22 cellular contexts compared by ENCODE assay signal in genomic region chr13:41145136-41145908, GRCh38. TPM values are rescaled to one million over a fixed set of nuclear protein-coding genes. Genes with fewer than 3 reads are reported as not detected.
A peak's percentile ranks its signal among the peaks of the same experiment; 100 is the strongest.
DNase-seq lines count a peak whose midpoint lies in the region; ATAC-seq, FAIRE-seq and TF ChIP-seq lines count a peak whose summit lies in the region.
"Had no signal": no experiment of that assay in that cellular context is flagged by ENCODE, and none has a peak within 500 bp of the region (broad histone marks: within the 10 kb centered on the region; RNA-seq: fewer than 3 reads in every experiment).

No MANE protein-coding gene starts in this region.

- TF ChIP-seq CTCF in AG09309 (IDR thresholded peaks at IDR 0.05; ENCODE audit: control insufficient read depth, insufficient read depth, low read depth, low read length, missing control alignments), result no peak
- no peak for TF ChIP-seq CTCF in bronchial epithelial cell (IDR thresholded peaks at IDR 0.05; ENCODE audit: insufficient read depth, low read length, severe bottlenecking)
- no peak for TF ChIP-seq CTCF in colonic mucosa (IDR thresholded peaks at IDR 0.05)
- no peak for TF ChIP-seq CTCF in left ventricle myocardium inferior (IDR thresholded peaks at IDR 0.05; ENCODE audit: borderline replicate concordance)

- peaks cover 9% of the 10 kb centered on the region for H3K9me3 ChIP-seq in colonic mucosa
- peaks cover 32% of the 10 kb centered on the region for H3K9me3 ChIP-seq in left ventricle myocardium inferior (replicated peaks)
- H3K9me3 ChIP-seq: gastrocnemius medialis had no signal

- H3K4me1 ChIP-seq in colonic mucosa (no peaks in the 10 kb centered on the region), left ventricle myocardium inferior (no peaks in the 10 kb centered on the region)
- H3K4me1 ChIP-seq: gastrocnemius medialis, parathyroid adenoma had no signal

- no peak overlapping the region for H3K4me3 ChIP-seq in AG09309 (ENCODE audit: control insufficient read depth, low read depth, low read length)
- H3K4me3 ChIP-seq in bronchial epithelial cell (ENCODE audit: low read depth, low read length), result no peak overlapping the region
- H3K4me3 ChIP-seq in colonic mucosa, result no peak overlapping the region
- H3K4me3 ChIP-seq in left ventricle myocardium inferior, result no peak overlapping the region
- H3K4me3 ChIP-seq: gastrocnemius medialis, GM12878, GM23338 had no signal

- intact Hi-C loops in colonic mucosa (cut with DNase I) (no loop called here), left ventricle myocardium inferior (cut with micrococcal nuclease) (no loop called here)

- DNase-seq in AG09309 (ENCODE audit: low read depth) (peak; percentile 25), HS-5 (ENCODE audit: low read depth) (peak; percentile 42), bronchial epithelial cell (ENCODE audit: low read depth) (peak; percentile 78), glomerular visceral epithelial cell (ENCODE audit: extremely low spot score) (peak; percentile 26), colonic mucosa (no peak), SW 1271 (lab: John Stamatoyannopoulos, UW) (no peak), left ventricle myocardium inferior (no peak)
- DNase-seq: activated CD8-positive, alpha-beta T cell treated with anti-CD3 and anti-CD28 coated beads for 36 hours; activated T-cell treated with anti-CD3 and anti-CD28 coated beads, Interleukin-2, amount 50 U/mL, for 4 hours; brain microvascular endothelial cell; COR-L47; effector CD8-positive, alpha-beta T cell; gastrocnemius medialis; left ventricle myocardium superior; NCI-H1417; stimulated activated CD4-positive, alpha-beta T cell treated with anti-CD3 and anti-CD28 coated beads, Interleukin-2, amount 100 ng/mL, for 48 hours had no signal

- no peaks in the 10 kb centered on the region for H3K36me3 ChIP-seq in bronchial epithelial cell (ENCODE audit: control insufficient read depth, insufficient read depth, low read length)
- H3K36me3 ChIP-seq in colonic mucosa, result no peaks in the 10 kb centered on the region
- H3K36me3 ChIP-seq in left ventricle myocardium inferior, result peaks cover 36% of the 10 kb centered on the region
- H3K36me3 ChIP-seq: brain microvascular endothelial cell, gastrocnemius medialis had no signal

- H3K27me3 ChIP-seq in bronchial epithelial cell (ENCODE audit: control insufficient read depth, insufficient read depth, low read length) (no peaks in the 10 kb centered on the region), colonic mucosa (no peaks in the 10 kb centered on the region), left ventricle myocardium inferior (ENCODE audit: low read depth) (no peaks in the 10 kb centered on the region)
- H3K27me3 ChIP-seq: brain microvascular endothelial cell, gastrocnemius medialis had no signal

- H3K27ac ChIP-seq in colonic mucosa (no peak overlapping the region), left ventricle myocardium inferior (replicated peaks) (no peak overlapping the region)
- H3K27ac ChIP-seq: brain microvascular endothelial cell, gastrocnemius medialis, parathyroid adenoma, VCaP had no signal

- no peak overlapping the region for H3K9ac ChIP-seq in colonic mucosa (ENCODE audit: low read depth in 2 of 2, low read length in 2 of 2)
- H3K9ac ChIP-seq: parathyroid adenoma had no signal

- ATAC-seq in HG03095 (IDR thresholded peaks at IDR 0.05; ENCODE audit: unreplicated experiment), result no peak
- ATAC-seq: activated CD8-positive, alpha-beta T cell treated with anti-CD3 and anti-CD28 coated beads for 36 hours; activated naive CD4-positive, alpha-beta T cell treated with anti-CD3 and anti-CD28 coated beads, Interleukin-2, amount 50 U/mL, for 72 hours; activated T-cell treated with anti-CD3 and anti-CD28 coated beads, Interleukin-2, amount 50 U/mL, for 4 hours; gastrocnemius medialis; GM12878; GM23338; left ventricle myocardium superior had no signal

- FAIRE-seq in bronchial epithelial cell (lab: Jason Lieb, UNC), result no peak
- FAIRE-seq: GM12878 had no signal

RNA-seq across cellular contexts. Expression of gene KBTBD6, which starts 12.7 kb away (rescaled TPM):
- total RNA-seq in bronchial epithelial cell, result 4.6 and 6.3 TPM in 2 replicates
- total RNA-seq in colonic mucosa, result 1 to 10 TPM; 3.1 to 5.1 TPM
- 5.3 TPM for total RNA-seq in left ventricle myocardium inferior

RNA-seq across cellular contexts. Expression of gene KBTBD7, which starts 49.0 kb away (rescaled TPM):
- total RNA-seq in bronchial epithelial cell (7.2 and 9.5 TPM in 2 replicates), colonic mucosa (1 to 10 TPM; 8.0 to 8.1 TPM), left ventricle myocardium inferior (5.2 TPM)

Comparison
In these comparisons a context has a peak if more than half of its experiments do, and no peak if none do; other contexts are left out.
1. DNase-seq: peak in AG09309 (single experiment), HS-5 (single experiment), bronchial epithelial cell (single experiment) and glomerular visceral epithelial cell (single experiment); none in colonic mucosa (single experiment), SW 1271 (0 of 2) and left ventricle myocardium inferior (single experiment).